ENCODE assay signal across 11 cellular contexts in the genomic region with DNA sequence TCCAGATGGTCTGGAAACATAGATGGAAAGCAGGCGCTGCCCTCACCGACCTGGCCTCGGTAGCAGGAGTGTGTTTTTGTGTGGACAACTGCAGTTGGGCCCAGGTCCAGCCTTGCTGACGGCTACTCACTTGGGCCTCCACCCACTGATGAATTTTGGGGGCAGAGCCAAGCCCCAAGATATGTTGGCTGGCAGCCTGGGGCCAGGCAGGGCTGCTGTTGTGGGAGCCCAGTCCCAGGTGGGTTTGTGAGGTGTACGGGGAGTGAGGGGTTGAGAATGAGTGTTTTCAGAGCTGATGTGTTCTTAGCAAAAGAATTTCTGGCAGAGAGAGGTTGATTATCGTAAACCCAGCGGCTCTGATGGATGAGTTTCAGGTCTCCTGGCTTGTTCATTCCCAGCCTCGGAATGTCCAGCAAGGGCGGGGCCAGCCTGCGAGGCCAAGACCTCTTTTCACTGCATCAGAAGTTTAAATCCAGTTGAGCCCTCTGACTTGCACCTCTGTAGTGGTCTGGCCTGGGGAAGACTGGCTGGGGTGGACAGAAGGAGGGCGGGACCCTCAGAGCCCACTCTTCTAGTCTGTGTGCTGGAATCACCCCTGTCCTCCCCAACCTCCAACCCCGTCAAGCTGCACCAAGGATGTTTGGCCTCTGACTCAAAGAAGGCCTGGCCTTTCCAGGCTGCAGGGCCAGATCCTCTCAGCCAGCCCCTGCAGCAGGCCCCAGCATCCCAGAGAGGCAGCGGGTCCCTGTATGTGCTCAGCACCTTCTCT.
DNase-seq lines count a peak whose midpoint lies in the region; ATAC-seq, FAIRE-seq and TF ChIP-seq lines count a peak whose summit lies in the region.
"Had no signal": no experiment of that assay in that cellular context is flagged by ENCODE, and none has a peak within 500 bp of the region (broad histone marks: within the 10 kb centered on the region; RNA-seq: fewer than 3 reads in every experiment).

No MANE protein-coding gene starts in this region.

- H3K9me2 ChIP-seq in GM23248 (ENCODE audit: insufficient read depth), result no peaks in the 10 kb centered on the region

- TF ChIP-seq CTCF in body of pancreas (IDR thresholded peaks at IDR 0.05), result no peak
- TF ChIP-seq CTCF in kidney (IDR thresholded peaks at IDR 0.05; ENCODE audit: borderline replicate concordance, extremely low read depth, insufficient read depth), result no peak
- no peak for TF ChIP-seq CTCF in GM13976 (IDR thresholded peaks at IDR 0.05; ENCODE audit: borderline replicate concordance, control extremely low read depth, extremely low read depth, insufficient read depth, missing control alignments)

- H3K36me3 ChIP-seq in GM23248 (ENCODE audit: low read depth) (peaks cover 5% of the 10 kb centered on the region; the same call in 1 of the 2 replicates), body of pancreas (replicated peaks in 1 of 2; ENCODE audit: insufficient read depth in 1 of 2, low read depth in 2 of 2) (no peaks in the 10 kb centered on the region), kidney (ENCODE audit: control insufficient read depth in 1 of 2, insufficient read depth in 2 of 2, low read length in 2 of 2) (no peaks in the 10 kb centered on the region)

- DNase-seq in GM23248 (peak; percentile 94), body of pancreas (peak; percentile 68 to 85 (median 80)), kidney (peak; percentile 84), GM13976 (ENCODE audit: low spot score) (no peak)
- DNase-seq: NCI-H1048, SW 1271 had no signal

- H3K4me2 ChIP-seq in GM23248 (ENCODE audit: unreplicated experiment), result peak overlapping the region; percentile 66

- H3K27ac ChIP-seq in GM23248, result peak overlapping the region; percentile 90
- peak overlapping the region; percentile 55 to 92 (median 82) for H3K27ac ChIP-seq in body of pancreas
- peak overlapping the region; percentile 55 to 72 for H3K27ac ChIP-seq in kidney (ENCODE audit: low read depth in 2 of 2, low read length in 2 of 2)
- H3K27ac ChIP-seq in skin epidermis, result peak overlapping the region in 13 of 21 experiments; percentile 9 to 77 (median 45)

- FAIRE-seq in kidney (lab: Jason Lieb, UNC), result no peak

- peak; percentile 86 for ATAC-seq in body of pancreas
- no peak for ATAC-seq in GM21528 (IDR thresholded peaks at IDR 0.05; ENCODE audit: low FRiP score, unreplicated experiment)
- ATAC-seq in HG03442 (IDR thresholded peaks at IDR 0.05; ENCODE audit: unreplicated experiment), result no peak
- ATAC-seq in GM21529 (IDR thresholded peaks at IDR 0.05; ENCODE audit: unreplicated experiment), result no peak
- ATAC-seq: activated naive CD4-positive, alpha-beta T cell treated with anti-CD3 and anti-CD28 coated beads, Interleukin-2, amount 50 U/mL, for 72 hours had no signal

- H3K9ac ChIP-seq in GM23248 (peak overlapping the region; percentile 70), kidney (ENCODE audit: low read length in 2 of 2) (peak overlapping the region in 1 of 2 donors; percentile 18)

- no peaks in the 10 kb centered on the region; the same call in 1 of the 2 replicates for H4K20me1 ChIP-seq in GM23248 (ENCODE audit: insufficient read depth)

- peaks cover 96% of the 10 kb centered on the region for H3K79me2 ChIP-seq in GM23248 (ENCODE audit: insufficient read depth)

- 9% methylated on average over 13 of the region's 13 CpGs for WGBS in GM23248 (ENCODE audit: low coverage in 1 of 2, low lambda C conversion rate in 2 of 2, missing lambda C conversion rate in 2 of 2), 2 experiments
- 46 to 53% methylated on average over 10 to 13 of the region's 13 CpGs for WGBS in body of pancreas, 2 donors

- H3F3A ChIP-seq in GM23248 (ENCODE audit: insufficient read depth), result peaks cover 69% of the 10 kb centered on the region

- H3K4me1 ChIP-seq in GM23248 (ENCODE audit: insufficient read depth) (peaks cover 63% of the 10 kb centered on the region), body of pancreas (peaks cover 71% of the 10 kb centered on the region), kidney (ENCODE audit: control insufficient read depth in 1 of 2, insufficient read depth in 1 of 2, low read depth in 1 of 2, low read length in 2 of 2) (peaks cover 10 to 13% of the 10 kb centered on the region in 2 donors)

- peak in 2 of 3 donors; percentile 23 to 39 for TF ChIP-seq POLR2A in body of pancreas (IDR thresholded peaks at IDR 0.05)

- H3K4me3 ChIP-seq in GM23248 (peak overlapping the region; percentile 31), body of pancreas (no peak overlapping the region), kidney (ENCODE audit: low read length in 2 of 2) (no peak overlapping the region), skin epidermis (no peak overlapping the region)

- in situ Hi-C loops in GM23248 (cut with MboI) (no loop called here), GM13976 (cut with MboI; ENCODE audit: low sequenced_read_pairs, unreplicated experiment) (no loop called here)

- H3K9me3 ChIP-seq in GM23248 (ENCODE audit: low read depth), result no peaks in the 10 kb centered on the region
- no peaks in the 10 kb centered on the region for H3K9me3 ChIP-seq in body of pancreas
- no peaks in the 10 kb centered on the region for H3K9me3 ChIP-seq in kidney (ENCODE audit: control insufficient read depth in 1 of 2, low read length in 2 of 2)

- H3K27me3 ChIP-seq in GM23248 (replicated peaks; ENCODE audit: insufficient read depth) (no peaks in the 10 kb centered on the region), body of pancreas (no peaks in the 10 kb centered on the region)

- no peak overlapping the region for H2AFZ ChIP-seq in GM23248

- intact Hi-C loops in body of pancreas (cut with DNase I), result no loop called here
- intact Hi-C loops in kidney (cut with DNase I), result no loop called here
